Comparison of ENCODE assay signal across 14 cellular contexts in the genomic region with DNA sequence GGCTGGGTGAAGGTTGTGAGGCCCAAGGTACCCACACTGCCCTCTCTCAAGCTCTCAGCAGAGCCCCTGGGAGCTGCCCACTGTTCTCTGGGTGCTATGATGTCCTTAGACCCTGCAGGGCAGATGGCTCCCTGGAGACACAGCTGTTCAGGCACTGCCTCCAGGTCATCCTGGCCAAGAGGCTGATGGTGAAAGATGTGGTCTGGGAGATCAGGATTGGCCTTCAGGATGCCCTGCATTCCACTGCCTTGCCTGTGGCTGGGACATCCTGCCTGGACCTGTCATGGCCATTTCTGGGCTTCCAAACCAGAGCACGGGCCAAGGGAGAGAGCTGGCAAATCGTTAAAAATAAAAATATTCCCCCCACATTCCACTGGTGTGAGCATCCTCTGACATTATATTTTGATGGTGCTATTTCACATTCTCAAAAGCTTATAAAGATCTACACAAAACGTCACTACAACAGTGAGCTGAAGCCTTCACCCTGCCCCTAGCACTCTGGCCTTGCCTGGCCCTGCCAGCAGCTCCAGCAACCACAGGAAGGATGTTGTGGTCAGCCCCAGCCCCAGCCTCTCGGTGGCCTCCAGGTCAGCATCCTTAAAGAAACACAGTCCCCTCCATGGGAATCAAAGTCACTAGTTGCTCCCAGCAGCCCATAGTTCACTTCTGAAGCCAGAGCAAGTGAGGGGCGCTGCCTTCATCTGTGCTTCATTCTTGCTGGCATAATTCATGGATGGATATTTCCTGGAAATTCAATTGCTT. TPM values are rescaled to one million over a fixed set of nuclear protein-coding genes. Genes with fewer than 3 reads are reported as not detected.
DNase-seq lines count a peak whose midpoint lies in the region; ATAC-seq lines count a peak whose summit lies in the region.
"Had no signal": no experiment of that assay in that cellular context is flagged by ENCODE, and none has a peak within 500 bp of the region (broad histone marks: within the 10 kb centered on the region; RNA-seq: fewer than 3 reads in every experiment).

No MANE protein-coding gene starts in this region.

- peak; percentile 47 for DNase-seq in AG20443 (ENCODE audit: low spot score)
- peak; percentile 92 for DNase-seq in RPMI7951 (ENCODE audit: low read depth)
- peak; percentile 42 for DNase-seq in foreskin melanocyte
- no peak for DNase-seq in COLO829 (ENCODE audit: low spot score)
- DNase-seq in dermis blood vessel endothelial cell, result no peak
- DNase-seq in NCI-H187 (lab: John Stamatoyannopoulos, UW), result no peak
- DNase-seq: CD8-positive, alpha-beta memory T cell; NCI-H2107; small intestine; T1000 had no signal

- ATAC-seq in GM21381 (IDR thresholded peaks at IDR 0.05; ENCODE audit: unreplicated experiment) (peak; percentile 64), HG02852 (IDR thresholded peaks at IDR 0.05; ENCODE audit: unreplicated experiment) (no peak)

RNA-seq across cellular contexts. Expression of a gene that starts 13.5 kb away (rescaled TPM):
- total RNA-seq in RPMI7951 (2014; rRNA removed; shearing (Covaris generic)), result not detected in 2 replicates
- not detected in 2 replicates for total RNA-seq in dermis blood vessel endothelial cell
- total RNA-seq: CD8-positive, alpha-beta memory T cell; lung microvascular endothelial cell; subcutaneous adipose tissue had no signal

RNA-seq across cellular contexts. Expression of a gene that starts 21.7 kb away (rescaled TPM):
- total RNA-seq in RPMI7951 (2014; rRNA removed; shearing (Covaris generic)), result not detected in 2 replicates
- not detected in 2 replicates for total RNA-seq in dermis blood vessel endothelial cell
- total RNA-seq: CD8-positive, alpha-beta memory T cell; lung microvascular endothelial cell; subcutaneous adipose tissue had no signal

Comparison
In these comparisons a context has a peak if more than half of its experiments do, and no peak if none do; other contexts are left out.
1. DNase-seq: peak in AG20443 (single experiment), RPMI7951 (single experiment) and foreskin melanocyte (single experiment); none in COLO829 (single experiment), dermis blood vessel endothelial cell (single experiment) and NCI-H187 (0 of 2).